In genomic region chr11:2510626-2511402, GRCh38 we compare ENCODE assay signal across 12 cellular contexts.
DNase-seq lines count a peak whose midpoint lies in the region; ATAC-seq and TF ChIP-seq lines count a peak whose summit lies in the region.
"Had no signal": no experiment of that assay in that cellular context is flagged by ENCODE, and none has a peak within 500 bp of the region (broad histone marks: within the 10 kb centered on the region; RNA-seq: fewer than 3 reads in every experiment).

No MANE protein-coding gene starts in this region.

- WGBS in adrenal gland, 4 donors = 69 to 77% (median 75%) methylated on average over 15 to 16 of the region's 16 CpGs
- WGBS in stomach, 5 donors = 78 to 90% (median 87%) methylated on average over 12 to 16 of the region's 16 CpGs

- peak overlapping the region; percentile 54 for H3K27ac Mint-ChIP-seq in activated CD8-positive, alpha-beta T cell treated with anti-CD3 and anti-CD28 coated beads, Interleukin-2, amount 10 ng/mL, durations not matched to agents 7 days and 5 days
- H3K27ac Mint-ChIP-seq in activated CD8-positive, alpha-beta T cell treated with anti-CD3 and anti-CD28 coated beads for 36 hours = no peak overlapping the region

- no peak overlapping the region for H3K4me3 ChIP-seq in adrenal gland
- no peak overlapping the region for H3K4me3 ChIP-seq in stomach
- H3K4me3 ChIP-seq: PC-9 had no signal

- no peaks in the 10 kb centered on the region for H3K27me3 ChIP-seq in adrenal gland
- H3K27me3 ChIP-seq in stomach = peaks cover 0 to 5% (median 0%) of the 10 kb centered on the region in 3 donors

- H3K27ac ChIP-seq in adrenal gland (peak overlapping the region; percentile 25 to 78 (median 64)), stomach (no peak overlapping the region)
- H3K27ac ChIP-seq: PC-9 had no signal

- TF ChIP-seq POLR2A in adrenal gland (IDR thresholded peaks at IDR 0.05) = no peak
- no peak for TF ChIP-seq POLR2A in stomach (IDR thresholded peaks at IDR 0.05)

- CTCF ChIA-PET in activated CD8-positive, alpha-beta T cell treated with anti-CD3 and anti-CD28 coated beads, Interleukin-2, amount 10 ng/mL, durations not matched to agents 7 days and 5 days (lab: Charles Lee) = interaction anchor here (0.9 to 1.2 kb wide), 2 partner anchors 21 to 22 kb away, joined by 3 read pairs; no protein-coding TSS in a partner anchor
- CTCF ChIA-PET in activated CD8-positive, alpha-beta T cell treated with anti-CD3 and anti-CD28 coated beads for 36 hours (lab: Charles Lee) = interaction anchor here (1.5 to 1.9 kb wide), 2 partner anchors 20 to 22 kb away, joined by 4 to 7 read pairs; no protein-coding TSS in a partner anchor

- no peak overlapping the region for H3K4me3 Mint-ChIP-seq in activated CD8-positive, alpha-beta T cell treated with anti-CD3 and anti-CD28 coated beads, Interleukin-2, amount 10 ng/mL, durations not matched to agents 7 days and 5 days
- no peak overlapping the region for H3K4me3 Mint-ChIP-seq in activated CD8-positive, alpha-beta T cell treated with anti-CD3 and anti-CD28 coated beads for 36 hours

- intact Hi-C loops in activated CD8-positive, alpha-beta T cell treated with anti-CD3 and anti-CD28 coated beads for 36 hours (cut with micrococcal nuclease) = no loop called here
- intact Hi-C loops in adrenal gland (cut with DNase I) (no loop called here), stomach (cut with DNase I; ENCODE audit: low total_unique reads) (no loop called here)

- H3K9me3 ChIP-seq in adrenal gland (replicated peaks in 1 of 3) = no peaks in the 10 kb centered on the region
- no peaks in the 10 kb centered on the region for H3K9me3 ChIP-seq in stomach

- no peak for TF ChIP-seq CTCF in activated CD8-positive, alpha-beta T cell treated with anti-CD3 and anti-CD28 coated beads for 36 hours (IDR thresholded peaks at IDR 0.05)
- TF ChIP-seq CTCF in adrenal gland (IDR thresholded peaks at IDR 0.05) (no peak), stomach (IDR thresholded peaks at IDR 0.05) (no peak)

- TF ChIP-seq EP300 in stomach (IDR thresholded peaks at IDR 0.05) = no peak

- POLR2A ChIA-PET in activated CD8-positive, alpha-beta T cell treated with anti-CD3 and anti-CD28 coated beads, Interleukin-2, amount 10 ng/mL, durations not matched to agents 7 days and 5 days (lab: Charles Lee) = no interaction called here
- POLR2A ChIA-PET in activated CD8-positive, alpha-beta T cell treated with anti-CD3 and anti-CD28 coated beads for 36 hours (lab: Charles Lee) = no interaction called here

- no peaks in the 10 kb centered on the region for H3K9me3 Mint-ChIP-seq in activated CD8-positive, alpha-beta T cell treated with anti-CD3 and anti-CD28 coated beads, Interleukin-2, amount 10 ng/mL, durations not matched to agents 7 days and 5 days (ENCODE audit: insufficient read depth)
- no peaks in the 10 kb centered on the region for H3K9me3 Mint-ChIP-seq in activated CD8-positive, alpha-beta T cell treated with anti-CD3 and anti-CD28 coated beads for 36 hours

- ATAC-seq in activated CD8-positive, alpha-beta T cell treated with anti-CD3 and anti-CD28 coated beads, Interleukin-2, amount 10 ng/mL, durations not matched to agents 7 days and 5 days = no peak
- ATAC-seq in activated CD8-positive, alpha-beta T cell treated with anti-CD3 and anti-CD28 coated beads for 36 hours = no peak
- ATAC-seq in GM21528 (IDR thresholded peaks at IDR 0.05; ENCODE audit: low FRiP score, unreplicated experiment) (no peak), HG03342 (IDR thresholded peaks at IDR 0.05; ENCODE audit: unreplicated experiment) (no peak), GM21825 (IDR thresholded peaks at IDR 0.05; ENCODE audit: unreplicated experiment) (no peak)

- peaks cover 23% of the 10 kb centered on the region for H3K4me1 Mint-ChIP-seq in activated CD8-positive, alpha-beta T cell treated with anti-CD3 and anti-CD28 coated beads, Interleukin-2, amount 10 ng/mL, durations not matched to agents 7 days and 5 days (ENCODE audit: low read depth)
- H3K4me1 Mint-ChIP-seq in activated CD8-positive, alpha-beta T cell treated with anti-CD3 and anti-CD28 coated beads for 36 hours (ENCODE audit: low read depth) = peaks cover 3% of the 10 kb centered on the region

- H3K4me1 ChIP-seq in adrenal gland (replicated peaks in 1 of 2) = peaks cover 30 to 46% of the 10 kb centered on the region in 2 donors
- peaks cover 0 to 14% (median 7%) of the 10 kb centered on the region in 4 donors for H3K4me1 ChIP-seq in stomach

- H3K36me3 Mint-ChIP-seq in activated CD8-positive, alpha-beta T cell treated with anti-CD3 and anti-CD28 coated beads, Interleukin-2, amount 10 ng/mL, durations not matched to agents 7 days and 5 days (ENCODE audit: low read depth) = no peaks in the 10 kb centered on the region
- H3K36me3 Mint-ChIP-seq in activated CD8-positive, alpha-beta T cell treated with anti-CD3 and anti-CD28 coated beads for 36 hours (ENCODE audit: low read depth) = no peaks in the 10 kb centered on the region

- H3K36me3 ChIP-seq in adrenal gland (replicated peaks in 1 of 2) = no peaks in the 10 kb centered on the region
- no peaks in the 10 kb centered on the region for H3K36me3 ChIP-seq in stomach

- H3K27me3 Mint-ChIP-seq in activated CD8-positive, alpha-beta T cell treated with anti-CD3 and anti-CD28 coated beads, Interleukin-2, amount 10 ng/mL, durations not matched to agents 7 days and 5 days (ENCODE audit: low read depth) = no peaks in the 10 kb centered on the region
- no peaks in the 10 kb centered on the region for H3K27me3 Mint-ChIP-seq in activated CD8-positive, alpha-beta T cell treated with anti-CD3 and anti-CD28 coated beads for 36 hours

- no peak for DNase-seq in activated CD8-positive, alpha-beta T cell treated with anti-CD3 and anti-CD28 coated beads, Interleukin-2, amount 10 ng/mL, durations not matched to agents 7 days and 5 days
- DNase-seq in activated CD8-positive, alpha-beta T cell treated with anti-CD3 and anti-CD28 coated beads for 36 hours = no peak
- DNase-seq in adrenal gland = peak in 6 of 7 donors; percentile 13 to 55 (median 22)
- peak; percentile 45 for DNase-seq in islet precursor cell
- peak; percentile 19 for DNase-seq in stomach
- DNase-seq: EL, MM.1S, NCI-H226, PC-9 had no signal

Comparison
In these comparisons a context has a peak if more than half of its experiments do, and no peak if none do; other contexts are left out.
1. DNase-seq: peak in adrenal gland (6 of 7), islet precursor cell (single experiment) and stomach (single experiment); none in activated CD8-positive, alpha-beta T cell treated with anti-CD3 and anti-CD28 coated beads, Interleukin-2, amount 10 ng/mL, durations not matched to agents 7 days and 5 days (single experiment) and activated CD8-positive, alpha-beta T cell treated with anti-CD3 and anti-CD28 coated beads for 36 hours (single experiment).
2. H3K27ac ChIP-seq: peak in adrenal gland (5 of 5); none in stomach (0 of 5).